In the genomic region with DNA sequence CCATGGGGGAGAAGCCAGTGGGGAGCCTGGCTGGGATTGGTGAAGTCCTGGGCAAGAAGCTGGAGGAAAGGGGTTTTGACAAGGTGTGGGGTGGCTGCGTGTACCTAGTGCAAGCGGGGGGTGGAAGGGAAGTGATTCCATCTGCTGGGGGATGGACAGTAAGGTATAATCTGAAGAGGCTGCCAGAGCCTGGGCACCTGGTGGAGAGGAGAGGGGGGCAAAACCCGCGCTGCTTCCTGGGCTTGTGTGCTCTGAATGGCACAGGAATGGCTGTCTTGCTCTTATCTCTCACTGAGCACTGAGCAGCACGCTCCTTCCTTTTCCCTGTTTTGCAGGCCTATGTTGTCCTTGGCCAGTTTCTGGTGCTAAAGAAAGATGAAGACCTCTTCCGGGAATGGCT, we compare ENCODE assay signal across 10 cellular contexts. TPM values are rescaled to one million over a fixed set of nuclear protein-coding genes. Genes with fewer than 3 reads are reported as not detected.
A peak's percentile ranks its signal among the peaks of the same experiment; 100 is the strongest.
DNase-seq lines count a peak whose midpoint lies in the region; ATAC-seq, FAIRE-seq and TF ChIP-seq lines count a peak whose summit lies in the region.
"Had no signal": no experiment of that assay in that cellular context is flagged by ENCODE, and none has a peak within 500 bp of the region (broad histone marks: within the 10 kb centered on the region; RNA-seq: fewer than 3 reads in every experiment).

No MANE protein-coding gene starts in this region.

- no peaks in the 10 kb centered on the region for H3K9me3 Mint-ChIP-seq in activated CD4-positive, alpha-beta T cell treated with anti-CD3 and anti-CD28 coated beads, Interleukin-2, amount 10 ng/mL, durations not matched to agents 24 days and 14 days
- H3K9me3 Mint-ChIP-seq in activated naive CD8-positive, alpha-beta T cell (ENCODE audit: low read depth), result no peaks in the 10 kb centered on the region

- H3K36me3 ChIP-seq in keratinocyte (ENCODE audit: control insufficient read depth in 2 of 2, extremely low read depth in 1 of 2, insufficient read depth in 2 of 2, low read length in 2 of 2) (peaks cover 24 to 28% of the 10 kb centered on the region in 2 experiments), suprapubic skin (peaks cover 33% of the 10 kb centered on the region)

- peaks cover 25% of the 10 kb centered on the region for H3K4me1 Mint-ChIP-seq in activated CD4-positive, alpha-beta T cell treated with anti-CD3 and anti-CD28 coated beads, Interleukin-2, amount 10 ng/mL, durations not matched to agents 24 days and 14 days
- peaks cover 34% of the 10 kb centered on the region for H3K4me1 Mint-ChIP-seq in activated naive CD8-positive, alpha-beta T cell (ENCODE audit: low read depth)

- TF ChIP-seq POLR2A in suprapubic skin (IDR thresholded peaks at IDR 0.05), result no peak

- H3K36me3 Mint-ChIP-seq in activated CD4-positive, alpha-beta T cell treated with anti-CD3 and anti-CD28 coated beads, Interleukin-2, amount 10 ng/mL, durations not matched to agents 24 days and 14 days (ENCODE audit: low read depth), result peaks cover 51% of the 10 kb centered on the region
- peaks cover 7% of the 10 kb centered on the region for H3K36me3 Mint-ChIP-seq in activated naive CD8-positive, alpha-beta T cell

- peak overlapping the region; percentile 96 for H3K9ac ChIP-seq in keratinocyte (ENCODE audit: control insufficient read depth, extremely low read depth, insufficient read depth, low read length)

- peak overlapping the region; percentile 84 for H3K27ac Mint-ChIP-seq in activated CD4-positive, alpha-beta T cell treated with anti-CD3 and anti-CD28 coated beads, Interleukin-2, amount 10 ng/mL, durations not matched to agents 24 days and 14 days
- H3K27ac Mint-ChIP-seq in activated naive CD8-positive, alpha-beta T cell, result peak overlapping the region; percentile 90

- H3K4me2 ChIP-seq in keratinocyte (ENCODE audit: control insufficient read depth, extremely low read depth, insufficient read depth, low read depth, low read length), result peak overlapping the region; percentile 90

- no peak for FAIRE-seq in keratinocyte (lab: Jason Lieb, UNC)
- FAIRE-seq: D721Med had no signal

- DNase-seq in activated CD4-positive, alpha-beta T cell treated with anti-CD3 and anti-CD28 coated beads, Interleukin-2, amount 10 ng/mL, durations not matched to agents 24 days and 14 days, result no peak
- DNase-seq in activated CD4-positive, alpha-beta T cell treated with anti-CD3 and anti-CD28 coated beads for 48 hours, result no peak
- DNase-seq in keratinocyte (ENCODE audit: low read depth, low spot score), result no peak
- no peak for DNase-seq in suprapubic skin (ENCODE audit: low spot score in 2 of 2)
- no peak for DNase-seq in HuH-7.5 (ENCODE audit: low spot score)
- DNase-seq in HuH-7 (ENCODE audit: low spot score), result no peak
- DNase-seq: activated gamma-delta T cell treated with Interleukin-2 at 50 U/mL for 16 hours had no signal

- H3K27ac ChIP-seq in keratinocyte (ENCODE audit: control insufficient read depth, insufficient read depth, low read length), result peak overlapping the region; percentile 91
- peak overlapping the region; percentile 94 for H3K27ac ChIP-seq in suprapubic skin

- no peaks in the 10 kb centered on the region for H3K27me3 Mint-ChIP-seq in activated CD4-positive, alpha-beta T cell treated with anti-CD3 and anti-CD28 coated beads, Interleukin-2, amount 10 ng/mL, durations not matched to agents 24 days and 14 days
- H3K27me3 Mint-ChIP-seq in activated naive CD8-positive, alpha-beta T cell, result no peaks in the 10 kb centered on the region

- H4K20me1 ChIP-seq in keratinocyte (ENCODE audit: control insufficient read depth, extremely low read depth, insufficient read depth, low read length), result peaks cover 4% of the 10 kb centered on the region

- no peak overlapping the region for H2AFZ ChIP-seq in keratinocyte (ENCODE audit: control insufficient read depth, low read length)

- TF ChIP-seq CTCF in keratinocyte (optimal IDR thresholded peaks at IDR 0.05 in 1 of 3, IDR thresholded peaks at IDR 0.05 in 1 of 3, conservative IDR thresholded peaks at IDR 0.05 in 1 of 3; ENCODE audit: extremely low read depth in 1 of 3, insufficient read depth in 2 of 3, low read length in 3 of 3), result no peak
- no peak for TF ChIP-seq CTCF in suprapubic skin (IDR thresholded peaks at IDR 0.05)

- H3K4me3 ChIP-seq in keratinocyte (ENCODE audit: control insufficient read depth in 2 of 3, extremely low read depth in 1 of 3, insufficient read depth in 2 of 3, low read depth in 1 of 3, low read length in 3 of 3) (peak overlapping the region; percentile 92 to 100 (median 100)), suprapubic skin (peak overlapping the region; percentile 81)

- H3K79me2 ChIP-seq in keratinocyte (ENCODE audit: control insufficient read depth, insufficient read depth, low read length), result peaks cover 47% of the 10 kb centered on the region

- no peak for ATAC-seq in activated CD4-positive, CD25-positive, alpha-beta regulatory T cell treated with anti-CD3 and anti-CD28 coated beads, Interleukin-2, amount 50 U/mL, for 24 hours

- dilution Hi-C loops in keratinocyte (cut with MboI; ENCODE audit: extremely low pct_ligation_motif_present, low sequenced_read_pairs), result no loop called here

- H3K9me3 ChIP-seq in keratinocyte (ENCODE audit: control insufficient read depth, low read depth, low read length) (no peaks in the 10 kb centered on the region), suprapubic skin (no peaks in the 10 kb centered on the region)

- H3K27me3 ChIP-seq in keratinocyte (ENCODE audit: control insufficient read depth, extremely low read depth, insufficient read depth, low read length) (no peaks in the 10 kb centered on the region), suprapubic skin (no peaks in the 10 kb centered on the region)

- 73% methylated on average over 6 of the region's 6 CpGs for WGBS in suprapubic skin

- H3K9me1 ChIP-seq in keratinocyte (ENCODE audit: control insufficient read depth, extremely low read depth, insufficient read depth, low read length), result peaks cover 2% of the 10 kb centered on the region

- H3K4me1 ChIP-seq in keratinocyte (ENCODE audit: control insufficient read depth, extremely low read depth, insufficient read depth, low read length) (peaks cover 19% of the 10 kb centered on the region), suprapubic skin (peaks cover 33% of the 10 kb centered on the region)

- intact Hi-C loops in activated CD4-positive, alpha-beta T cell treated with anti-CD3 and anti-CD28 coated beads, Interleukin-2, amount 10 ng/mL, durations not matched to agents 24 days and 14 days (cut with micrococcal nuclease), result loop anchor here (5.0 kb wide), 1 partner anchor 264 kb away; the partner anchor contains the start of gene RAB1B

- TF ChIP-seq EP300 in suprapubic skin (IDR thresholded peaks at IDR 0.05), result no peak

- H3K4me3 Mint-ChIP-seq in activated CD4-positive, alpha-beta T cell treated with anti-CD3 and anti-CD28 coated beads, Interleukin-2, amount 10 ng/mL, durations not matched to agents 24 days and 14 days, result peak overlapping the region; percentile 100
- peak overlapping the region; percentile 99 for H3K4me3 Mint-ChIP-seq in activated naive CD8-positive, alpha-beta T cell

RNA-seq across cellular contexts. Expression of gene BANF1, which starts 1.0 kb away (rescaled TPM):
- 291 and 298 TPM in 2 replicates for total RNA-seq in activated CD4-positive, alpha-beta T cell treated with anti-CD3 and anti-CD28 coated beads, Interleukin-2, amount 10 ng/mL, durations not matched to agents 24 days and 14 days
- polyA plus RNA-seq in keratinocyte, result 112 to 187 TPM (median 154 TPM) in 3 replicates
- polyA plus RNA-seq in keratinocyte (2011; ENCODE audit: low read depth), result 12.9 TPM
- polyA plus RNA-seq in keratinocyte (2011; cell fraction: cytosol; rRNA removed), result 206 and 231 TPM in 2 replicates
- polyA plus RNA-seq in keratinocyte (2011; cell fraction: nucleus; rRNA removed), result 99.3 and 102 TPM in 2 replicates
- polyA plus RNA-seq in keratinocyte (2012; ENCODE audit: low replicate concordance), result 152 and 176 TPM in 2 replicates
- polyA minus RNA-seq in keratinocyte, result 61.8 to 73.4 TPM (median 69.0 TPM) in 3 replicates
- polyA minus RNA-seq in keratinocyte (2011; cell fraction: cytosol; rRNA and poly(A)+ RNA removed), result 84.6 TPM
- 16.2 and 16.9 TPM in 2 replicates for polyA minus RNA-seq in keratinocyte (2011; cell fraction: nucleus; rRNA and poly(A)+ RNA removed)
- 10 to 100 TPM; 32.1 to 54.2 (median 42.6) TPM for total RNA-seq in suprapubic skin

RNA-seq across cellular contexts. Expression of gene EIF1AD, which starts 1.3 kb away (rescaled TPM):
- total RNA-seq in activated CD4-positive, alpha-beta T cell treated with anti-CD3 and anti-CD28 coated beads, Interleukin-2, amount 10 ng/mL, durations not matched to agents 24 days and 14 days, result 64.9 and 75.9 TPM in 2 replicates
- polyA plus RNA-seq in keratinocyte, result 23.1 to 36.8 TPM (median 29.6 TPM) in 3 replicates
- 27.8 TPM for polyA plus RNA-seq in keratinocyte (2011; ENCODE audit: low read depth)
- 25.7 and 27.4 TPM in 2 replicates for polyA plus RNA-seq in keratinocyte (2011; cell fraction: cytosol; rRNA removed)
- polyA plus RNA-seq in keratinocyte (2011; cell fraction: nucleus; rRNA removed), result 37.9 and 40.2 TPM in 2 replicates
- 29.7 and 31.2 TPM in 2 replicates for polyA plus RNA-seq in keratinocyte (2012; ENCODE audit: low replicate concordance)
- polyA minus RNA-seq in keratinocyte, result 42.8 to 48.1 TPM (median 44.4 TPM) in 3 replicates
- polyA minus RNA-seq in keratinocyte (2011; cell fraction: cytosol; rRNA and poly(A)+ RNA removed), result 24.6 TPM
- polyA minus RNA-seq in keratinocyte (2011; cell fraction: nucleus; rRNA and poly(A)+ RNA removed), result 18.7 and 30.3 TPM in 2 replicates
- 10 to 100 TPM; 51.8 to 61.6 (median 55.9) TPM for total RNA-seq in suprapubic skin

RNA-seq across cellular contexts. Expression of gene CST6, which starts 8.5 kb away (rescaled TPM):
- total RNA-seq in activated CD4-positive, alpha-beta T cell treated with anti-CD3 and anti-CD28 coated beads, Interleukin-2, amount 10 ng/mL, durations not matched to agents 24 days and 14 days, result 0.45 and 1.5 TPM in 2 replicates
- polyA plus RNA-seq in keratinocyte, result 1.4 to 2.3 TPM (median 1.7 TPM) in 3 replicates
- 27.8 TPM for polyA plus RNA-seq in keratinocyte (2011; ENCODE audit: low read depth)
- polyA plus RNA-seq in keratinocyte (2011; cell fraction: cytosol; rRNA removed), result 3.3 and 4.9 TPM in 2 replicates
- 3.7 and 7.6 TPM in 2 replicates for polyA plus RNA-seq in keratinocyte (2011; cell fraction: nucleus; rRNA removed)
- polyA plus RNA-seq in keratinocyte (2012; ENCODE audit: low replicate concordance), result 2.0 and 195 TPM in 2 replicates
- 0.32 TPM in 1 of 3 replicates, not detected in the others for polyA minus RNA-seq in keratinocyte
- not detected for polyA minus RNA-seq in keratinocyte (2011; cell fraction: cytosol; rRNA and poly(A)+ RNA removed)
- polyA minus RNA-seq in keratinocyte (2011; cell fraction: nucleus; rRNA and poly(A)+ RNA removed), result 5.0 TPM in 1 of 2 replicates, not detected in the other
- 1,000 to 10,000 TPM in 2 of 4 donors, 100 to 1,000 TPM in 1, 10 to 100 TPM in 1; 48.8 to 2,556 (median 968) TPM for total RNA-seq in suprapubic skin

RNA-seq across cellular contexts. Expression of gene CATSPER1, which starts 23.0 kb away (rescaled TPM):
- 0.28 and 0.30 TPM in 2 replicates for total RNA-seq in activated CD4-positive, alpha-beta T cell treated with anti-CD3 and anti-CD28 coated beads, Interleukin-2, amount 10 ng/mL, durations not matched to agents 24 days and 14 days
- polyA plus RNA-seq in keratinocyte, result 0.07 TPM in 1 of 3 replicates, not detected in the others
- not detected for polyA plus RNA-seq in keratinocyte (2011; ENCODE audit: low read depth)
- not detected in 2 replicates for polyA plus RNA-seq in keratinocyte (2011; cell fraction: cytosol; rRNA removed)
- not detected in 2 replicates for polyA plus RNA-seq in keratinocyte (2011; cell fraction: nucleus; rRNA removed)
- polyA plus RNA-seq in keratinocyte (2012; ENCODE audit: low replicate concordance), result 0.17 TPM in 1 of 2 replicates, not detected in the other
- polyA minus RNA-seq in keratinocyte, result not detected in 3 replicates
- not detected for polyA minus RNA-seq in keratinocyte (2011; cell fraction: cytosol; rRNA and poly(A)+ RNA removed)
- polyA minus RNA-seq in keratinocyte (2011; cell fraction: nucleus; rRNA and poly(A)+ RNA removed), result not detected in 2 replicates
- total RNA-seq in suprapubic skin, result not detected

RNA-seq across cellular contexts. Expression of gene SART1, which starts 41.8 kb away (rescaled TPM):
- total RNA-seq in activated CD4-positive, alpha-beta T cell treated with anti-CD3 and anti-CD28 coated beads, Interleukin-2, amount 10 ng/mL, durations not matched to agents 24 days and 14 days, result 99.1 and 104 TPM in 2 replicates
- polyA plus RNA-seq in keratinocyte, result 5.9 to 28.0 TPM (median 14.7 TPM) in 3 replicates
- 80.5 TPM for polyA plus RNA-seq in keratinocyte (2011; ENCODE audit: low read depth)
- 6.2 and 18.6 TPM in 2 replicates for polyA plus RNA-seq in keratinocyte (2011; cell fraction: cytosol; rRNA removed)
- polyA plus RNA-seq in keratinocyte (2011; cell fraction: nucleus; rRNA removed), result 17.9 and 27.4 TPM in 2 replicates
- polyA plus RNA-seq in keratinocyte (2012; ENCODE audit: low replicate concordance), result 34.0 and 58.1 TPM in 2 replicates
- 2.7 to 29.5 TPM (median 10.2 TPM) in 3 replicates for polyA minus RNA-seq in keratinocyte
- polyA minus RNA-seq in keratinocyte (2011; cell fraction: cytosol; rRNA and poly(A)+ RNA removed), result 24.4 TPM
- 4.8 and 8.4 TPM in 2 replicates for polyA minus RNA-seq in keratinocyte (2011; cell fraction: nucleus; rRNA and poly(A)+ RNA removed)
- total RNA-seq in suprapubic skin, result 10 to 100 TPM; 21.1 to 56.6 (median 26.1) TPM

Comparison
In these comparisons a context has a peak if more than half of its experiments do, and no peak if none do; other contexts are left out.
1. RNA of gene CST6, which starts 8.5 kb away (total RNA-seq): 48.8 to 2,556 TPM in suprapubic skin; 0.45 to 1.5 TPM in activated CD4-positive, alpha-beta T cell treated with anti-CD3 and anti-CD28 coated beads, Interleukin-2, amount 10 ng/mL, durations not matched to agents 24 days and 14 days; every median in the first group is over 10 times any median in the second.